ENCODE assay signal across 8 cellular contexts in genomic region chr7:16982640-16983103, GRCh38.
DNase-seq lines count a peak whose midpoint lies in the region; ATAC-seq and TF ChIP-seq lines count a peak whose summit lies in the region.

No MANE protein-coding gene starts in this region.

- POLR2A ChIA-PET in activated CD4-positive, alpha-beta T cell treated with anti-CD3 and anti-CD28 coated beads, Interleukin-2, amount 10 ng/mL, durations not matched to agents 7 days and 5 days (lab: Charles Lee) = no interaction called here

- DNase-seq in Ammon's horn (ENCODE audit: low spot score) = peak; percentile 77
- DNase-seq in GM13976 (ENCODE audit: low spot score) = no peak
- peak; percentile 7 for DNase-seq in NCI-H2029 (lab: John Stamatoyannopoulos, UW)
- peak; percentile 35 for DNase-seq in activated CD4-positive, alpha-beta T cell treated with anti-CD3 and anti-CD28 coated beads, Interleukin-2, amount 10 ng/mL, durations not matched to agents 7 days and 5 days
- peak; percentile 71 for DNase-seq in fibroblast of mammary gland (ENCODE audit: low read depth)
- DNase-seq in omental fat pad (ENCODE audit: low spot score) = no peak

- peaks cover 10% of the 10 kb centered on the region for H3K4me1 Mint-ChIP-seq in activated CD4-positive, alpha-beta T cell treated with anti-CD3 and anti-CD28 coated beads, Interleukin-2, amount 10 ng/mL, durations not matched to agents 7 days and 5 days

- no peaks in the 10 kb centered on the region for H3K9me3 Mint-ChIP-seq in activated CD4-positive, alpha-beta T cell treated with anti-CD3 and anti-CD28 coated beads, Interleukin-2, amount 10 ng/mL, durations not matched to agents 7 days and 5 days

- H3K4me3 ChIP-seq in fibroblast of mammary gland (ENCODE audit: control insufficient read depth, low read depth, low read length) = no peak overlapping the region

- ATAC-seq in omental fat pad (ENCODE audit: low FRiP score) (no peak), GM21717 (IDR thresholded peaks at IDR 0.05; ENCODE audit: unreplicated experiment) (no peak), HG03135 (IDR thresholded peaks at IDR 0.05; ENCODE audit: unreplicated experiment) (no peak)

- no peaks in the 10 kb centered on the region for H3K36me3 Mint-ChIP-seq in activated CD4-positive, alpha-beta T cell treated with anti-CD3 and anti-CD28 coated beads, Interleukin-2, amount 10 ng/mL, durations not matched to agents 7 days and 5 days (ENCODE audit: low read depth)

- no peak overlapping the region for H3K4me3 Mint-ChIP-seq in activated CD4-positive, alpha-beta T cell treated with anti-CD3 and anti-CD28 coated beads, Interleukin-2, amount 10 ng/mL, durations not matched to agents 7 days and 5 days

- in situ Hi-C loops in GM13976 (cut with MboI; ENCODE audit: low sequenced_read_pairs, unreplicated experiment) = loop anchor here (25.0 kb wide), 2 partner anchors 555 to 655 kb away; no protein-coding TSS in a partner anchor

- peaks cover 14% of the 10 kb centered on the region for H3K27me3 Mint-ChIP-seq in activated CD4-positive, alpha-beta T cell treated with anti-CD3 and anti-CD28 coated beads, Interleukin-2, amount 10 ng/mL, durations not matched to agents 7 days and 5 days

- CTCF ChIA-PET in activated CD4-positive, alpha-beta T cell treated with anti-CD3 and anti-CD28 coated beads, Interleukin-2, amount 10 ng/mL, durations not matched to agents 7 days and 5 days (lab: Charles Lee) = interaction anchor here (0.6 to 1.7 kb wide), 10 partner anchors 10 to 380 kb away, joined by 3 to 9 read pairs (median 3); partner anchors contain the start of gene AHR

- TF ChIP-seq CTCF in GM13976 (IDR thresholded peaks at IDR 0.05; ENCODE audit: borderline replicate concordance, control extremely low read depth, extremely low read depth, insufficient read depth, missing control alignments) (peak; percentile 74), fibroblast of mammary gland (conservative IDR thresholded peaks at IDR 0.05; ENCODE audit: control insufficient read depth, insufficient read depth, low read depth, low read length) (peak; percentile 99), omental fat pad (IDR thresholded peaks at IDR 0.05) (peak in 2 of 3 donors; percentile 7 to 60)

- H3K27ac Mint-ChIP-seq in activated CD4-positive, alpha-beta T cell treated with anti-CD3 and anti-CD28 coated beads, Interleukin-2, amount 10 ng/mL, durations not matched to agents 7 days and 5 days = no peak overlapping the region

Comparison
In these comparisons a context has a peak if more than half of its experiments do, and no peak if none do; other contexts are left out.
1. DNase-seq: peak in Ammon's horn (single experiment), NCI-H2029 (single experiment), activated CD4-positive, alpha-beta T cell treated with anti-CD3 and anti-CD28 coated beads, Interleukin-2, amount 10 ng/mL, durations not matched to agents 7 days and 5 days (single experiment) and fibroblast of mammary gland (single experiment); none in GM13976 (single experiment) and omental fat pad (single experiment).
2. CTCF ChIP-seq: peak in every context shown above with its lines; median percentile 99 in fibroblast of mammary gland; 74 in GM13976; 34 in omental fat pad.